In genomic region chr16:71426069-71426879, GRCh38 we compare ENCODE assay signal across 9 cellular contexts. TPM values are rescaled to one million over a fixed set of nuclear protein-coding genes. Genes with fewer than 3 reads are reported as not detected.
DNase-seq lines count a peak whose midpoint lies in the region; ATAC-seq, FAIRE-seq and TF ChIP-seq lines count a peak whose summit lies in the region.
"Had no signal": no experiment of that assay in that cellular context is flagged by ENCODE, and none has a peak within 500 bp of the region (broad histone marks: within the 10 kb centered on the region; RNA-seq: fewer than 3 reads in every experiment).

No MANE protein-coding gene starts in this region.

- TF ChIP-seq RAD21 in GM12878 (IDR thresholded peaks at IDR 0.05; ENCODE audit: insufficient read depth, low read depth, low read length), result no peak

- H3K27me3 ChIP-seq in GM12878 (replicated peaks in 1 of 2; ENCODE audit: control insufficient read depth in 2 of 2, insufficient read depth in 2 of 2, low read length in 1 of 2) (no peaks in the 10 kb centered on the region; a peak in 1 of 4 replicates), right lobe of liver (no peaks in the 10 kb centered on the region), thyroid gland (no peaks in the 10 kb centered on the region)

- SMC1A ChIA-PET in GM12878 (lab: Charles Lee; ENCODE audit: uncharacterized antibody, unreplicated experiment), result no interaction called here

- H3K4me3 ChIP-seq in GM12878 (peak overlapping the region; percentile 40), right lobe of liver (no peak overlapping the region), thyroid gland (replicated peaks in 1 of 3) (no peak overlapping the region)

- peak overlapping the region; percentile 26 for H3K4me2 ChIP-seq in GM12878 (ENCODE audit: control insufficient read depth, insufficient read depth)

- TF ChIP-seq CTCF in GM12878 (IDR thresholded peaks at IDR 0.05 in 2 of 3, conservative IDR thresholded peaks at IDR 0.05 in 1 of 3; ENCODE audit: control insufficient read depth in 2 of 3, extremely low read depth in 1 of 3, insufficient read depth in 1 of 3, low read depth in 3 of 3, low read length in 3 of 3), result no peak
- no peak for TF ChIP-seq CTCF in right lobe of liver (IDR thresholded peaks at IDR 0.05)
- no peak for TF ChIP-seq CTCF in thyroid gland (IDR thresholded peaks at IDR 0.05)

- H3K9me3 ChIP-seq in GM12878 (replicated peaks; ENCODE audit: control insufficient read depth, insufficient read depth, low read length) (no peaks in the 10 kb centered on the region), right lobe of liver (no peaks in the 10 kb centered on the region), thyroid gland (no peaks in the 10 kb centered on the region)

- H3K4me1 ChIP-seq in GM12878 (ENCODE audit: control insufficient read depth, insufficient read depth, low read length), result no peaks in the 10 kb centered on the region
- no peaks in the 10 kb centered on the region for H3K4me1 ChIP-seq in right lobe of liver
- H3K4me1 ChIP-seq in thyroid gland, result no peaks in the 10 kb centered on the region

- ATAC-seq in GM21786 (IDR thresholded peaks at IDR 0.05; ENCODE audit: unreplicated experiment) (peak; percentile 57), GM12878 (peak; percentile 85), right lobe of liver (peak in 3 of 4 donors; percentile 17 to 42 (median 34))

- H3K79me2 ChIP-seq in GM12878 (ENCODE audit: control insufficient read depth, insufficient read depth, low read length), result no peaks in the 10 kb centered on the region

- TSS peak; percentile 98 for BruUV-seq in GM12878 (replicated peaks; lab: Mats Ljungman, UMichigan)

- in situ Hi-C loops in GM12878 (cut with MboI), result no loop called here

- H2AFZ ChIP-seq in GM12878 (ENCODE audit: control insufficient read depth, low read depth, low read length), result peak overlapping the region; percentile 51

- H4K20me1 ChIP-seq in GM12878 (ENCODE audit: control insufficient read depth, insufficient read depth), result peaks cover 3% of the 10 kb centered on the region; the same call in 1 of the 2 replicates

- TF ChIP-seq POLR2A in GM12878 (IDR thresholded peaks at IDR 0.05; ENCODE audit: low read depth, low read length) (no peak), right lobe of liver (IDR thresholded peaks at IDR 0.05) (no peak), thyroid gland (IDR thresholded peaks at IDR 0.05) (no peak)

- CTCF ChIA-PET in GM12878 (lab: Yijun Ruan, JAX), result interaction anchor here (1.2 to 2.1 kb wide), 3 partner anchors 14 to 185 kb away, joined by 3 to 7 read pairs (median 6); no protein-coding TSS in a partner anchor

- H3K9ac ChIP-seq in GM12878 (ENCODE audit: control insufficient read depth, insufficient read depth, low read length), result no peak overlapping the region

- peak in 1 of 2 experiments; percentile 24; a peak in 1 of 4 replicates for TF ChIP-seq EP300 in GM12878 (IDR thresholded peaks at IDR 0.05; ENCODE audit: borderline replicate concordance in 1 of 2, control insufficient read depth in 1 of 2, low read depth in 2 of 2, low read length in 2 of 2)

- 4% methylated on average over 48 of the region's 48 CpGs for WGBS in GM12878 (ENCODE audit: insufficient coverage, insufficient replicate concordance, low lambda C conversion rate, missing lambda C conversion rate)
- WGBS in right lobe of liver (ENCODE audit: insufficient coverage, low coverage, low lambda C conversion rate, missing lambda C conversion rate), result 4% methylated on average over 29 of the region's 48 CpGs
- WGBS in thyroid gland, 2 donors, result 2 to 4% methylated on average over 22 to 35 of the region's 48 CpGs

- RAD21 ChIA-PET in GM12878 (lab: Charles Lee; ENCODE audit: unreplicated experiment), result interaction anchor here (0.6 kb wide), 1 partner anchor 1609 kb away, joined by 4 read pairs; no protein-coding TSS in a partner anchor

- POLR2A ChIA-PET in GM12878 (lab: Charles Lee), result no interaction called here

- no peak for FAIRE-seq in GM12878 (lab: Jason Lieb, UNC)

- H3K27ac ChIP-seq in GM12878 (ENCODE audit: control insufficient read depth, insufficient read depth), result no peak overlapping the region
- no peak overlapping the region for H3K27ac ChIP-seq in right lobe of liver
- H3K27ac ChIP-seq in thyroid gland, result no peak overlapping the region

- H3K36me3 ChIP-seq in GM12878 (ENCODE audit: control insufficient read depth in 2 of 2, insufficient read depth in 2 of 2, low read length in 1 of 2) (no peaks in the 10 kb centered on the region), right lobe of liver (no peaks in the 10 kb centered on the region), thyroid gland (no peaks in the 10 kb centered on the region)

- DNase-seq in DMS53 (lab: John Stamatoyannopoulos, UW) (peak; percentile 96), NCI-H146 (lab: John Stamatoyannopoulos, UW) (peak; percentile 97), GM12878 (ENCODE audit: low read depth, low spot score) (peak; percentile 67), right lobe of liver (no peak), thyroid gland (peak; percentile 30 to 81), NCI-H2196 treated with DMSO at 0.1 percent for 48 hours (lab: John Stamatoyannopoulos, UW; ENCODE audit: unreplicated experiment) (no peak), NCI-H510A (lab: John Stamatoyannopoulos, UW) (no peak)

- intact Hi-C loops in GM12878 (cut with micrococcal nuclease; ENCODE audit: unreplicated experiment) (no loop called here), right lobe of liver (cut with DNase I) (no loop called here), thyroid gland (cut with DNase I) (no loop called here)

TF ChIP-seq in GM12878, 131 proteins besides CTCF, POLR2A, EP300 and RAD21 (continues in another document):
- TF ChIP-seq PKNOX1 (IDR thresholded peaks at IDR 0.05), result 0 out of 2 replicates have a peak, but pooled peaks have one; percentile 34
- TF ChIP-seq ZNF24 (IDR thresholded peaks at IDR 0.05), result peak; percentile 97
- peak; percentile 89 for TF ChIP-seq TARDBP (IDR thresholded peaks at IDR 0.05; ENCODE audit: borderline replicate concordance)
- TF ChIP-seq TCF3 (IDR thresholded peaks at IDR 0.05; ENCODE audit: borderline replicate concordance, insufficient read depth, low read depth, low read length), result 0 out of 2 replicates have a peak, but pooled peaks have one; percentile 16
- TF ChIP-seq YY1 (IDR thresholded peaks at IDR 0.05; ENCODE audit: low read depth, low read length), result 0 out of 2 replicates have a peak, but pooled peaks have one; percentile 26
- TF ChIP-seq MEF2A (IDR thresholded peaks at IDR 0.05; ENCODE audit: insufficient read depth, low read depth, low read length), result no peak
- TF ChIP-seq MTA2 (IDR thresholded peaks at IDR 0.05; ENCODE audit: low read depth), result no peak
- TF ChIP-seq RUNX3 (IDR thresholded peaks at IDR 0.05; ENCODE audit: low read length), result peak; percentile 27; the same call in 1 of the 2 replicates

RNA-seq across cellular contexts. Expression of gene TLE7, which starts 15.6 kb away (rescaled TPM):
- not detected in 2 replicates for total RNA-seq in GM12878 (2013; cell fraction: nucleolus; rRNA removed)
- total RNA-seq in GM12878 (2014; rRNA removed) (not detected in 2 replicates), GM12878 (2014; rRNA removed; fragmentation: Illumina TruSeq; extraction: Trizol) (not detected in 2 replicates), GM12878 (2021) (not detected in 2 replicates), right lobe of liver (not detected), thyroid gland (not detected)
- polyA plus RNA-seq in GM12878 (2011; ENCODE audit: low read depth), result not detected
- polyA plus RNA-seq in GM12878 (2011; rRNA removed) (not detected in 2 replicates), GM12878 (2014; fragmentation: Illumina TruSeq; extraction: Trizol) (not detected in 2 replicates), GM12878 (2014; fragmentation: Nextera tagmentation; extraction: Ambion mirVana) (not detected), GM12878 (2014; rRNA removed) (not detected in 2 replicates), GM12878 (2016; fragmentation: Nextera tagmentation; extraction: Ambion mirVana) (not detected)
- polyA plus RNA-seq in GM12878 (2011; cell fraction: cytosol; rRNA removed), result not detected in 2 replicates
- polyA plus RNA-seq in GM12878 (2011; cell fraction: nucleus; rRNA removed), result not detected in 2 replicates
- polyA plus RNA-seq in GM12878 (2012), result not detected in 2 replicates
- polyA minus RNA-seq in GM12878 (2011; rRNA and poly(A)+ RNA removed), result not detected in 2 replicates
- polyA minus RNA-seq in GM12878 (2011; cell fraction: cytosol; rRNA and poly(A)+ RNA removed), result not detected in 2 replicates
- polyA minus RNA-seq in GM12878 (2011; cell fraction: nucleus; rRNA and poly(A)+ RNA removed), result not detected in 2 replicates
- total RNA-seq: T-helper 1 cell treated with Interleukin-12 subunit alpha and Interleukin-12 subunit beta and Interleukin-4 antibody, amounts not matched to agents 30 ng/mL and 1 ng/mL, for 36 hours had no signal

RNA-seq across cellular contexts. Expression of gene ZNF23, which starts 35.8 kb away (rescaled TPM):
- total RNA-seq in GM12878 (2013; cell fraction: nucleolus; rRNA removed), result 17.6 and 19.2 TPM in 2 replicates
- 6.8 and 7.1 TPM in 2 replicates for total RNA-seq in GM12878 (2014; rRNA removed)
- total RNA-seq in GM12878 (2014; rRNA removed; fragmentation: Illumina TruSeq; extraction: Trizol), result 11.5 and 12.0 TPM in 2 replicates
- 7.6 and 10.2 TPM in 2 replicates for total RNA-seq in GM12878 (2021)
- 6.6 TPM for polyA plus RNA-seq in GM12878 (2011; ENCODE audit: low read depth)
- 9.9 and 13.9 TPM in 2 replicates for polyA plus RNA-seq in GM12878 (2011; rRNA removed)
- 4.3 and 5.1 TPM in 2 replicates for polyA plus RNA-seq in GM12878 (2011; cell fraction: cytosol; rRNA removed)
- 11.8 and 14.5 TPM in 2 replicates for polyA plus RNA-seq in GM12878 (2011; cell fraction: nucleus; rRNA removed)
- 6.6 and 10.2 TPM in 2 replicates for polyA plus RNA-seq in GM12878 (2012)
- 11.3 and 13.4 TPM in 2 replicates for polyA plus RNA-seq in GM12878 (2014; fragmentation: Illumina TruSeq; extraction: Trizol)
- 1 to 10 TPM; 3.6 to 4.8 TPM for polyA plus RNA-seq in GM12878 (2014; fragmentation: Nextera tagmentation; extraction: Ambion mirVana)
- polyA plus RNA-seq in GM12878 (2014; rRNA removed), result 7.0 and 9.3 TPM in 2 replicates
- polyA plus RNA-seq in GM12878 (2016; fragmentation: Nextera tagmentation; extraction: Ambion mirVana), result 1 to 10 TPM; 7.4 to 8.2 TPM
- 9.8 and 12.0 TPM in 2 replicates for polyA minus RNA-seq in GM12878 (2011; rRNA and poly(A)+ RNA removed)
- 1.9 and 2.0 TPM in 2 replicates for polyA minus RNA-seq in GM12878 (2011; cell fraction: cytosol; rRNA and poly(A)+ RNA removed)
- 5.7 and 8.2 TPM in 2 replicates for polyA minus RNA-seq in GM12878 (2011; cell fraction: nucleus; rRNA and poly(A)+ RNA removed)
- 1 to 10 TPM; 3.1 to 4.8 (median 3.9) TPM for total RNA-seq in right lobe of liver
- 10 to 100 TPM in 1 of 4 donors, 1 to 10 TPM in 3; 5.9 to 13.8 (median 9.5) TPM for total RNA-seq in thyroid gland

Comparison
In these comparisons a context has a peak if more than half of its experiments do, and no peak if none do; other contexts are left out.
1. DNase-seq: peak in DMS53 (single experiment), NCI-H146 (single experiment), GM12878 (single experiment) and thyroid gland (2 of 2); none in right lobe of liver (0 of 3), NCI-H2196 treated with DMSO at 0.1 percent for 48 hours (single experiment) and NCI-H510A (single experiment).
2. ATAC-seq: peak in every context shown above with its lines; median percentile 85 in GM12878; 57 in GM21786; 34 in right lobe of liver.